In the genomic region with DNA sequence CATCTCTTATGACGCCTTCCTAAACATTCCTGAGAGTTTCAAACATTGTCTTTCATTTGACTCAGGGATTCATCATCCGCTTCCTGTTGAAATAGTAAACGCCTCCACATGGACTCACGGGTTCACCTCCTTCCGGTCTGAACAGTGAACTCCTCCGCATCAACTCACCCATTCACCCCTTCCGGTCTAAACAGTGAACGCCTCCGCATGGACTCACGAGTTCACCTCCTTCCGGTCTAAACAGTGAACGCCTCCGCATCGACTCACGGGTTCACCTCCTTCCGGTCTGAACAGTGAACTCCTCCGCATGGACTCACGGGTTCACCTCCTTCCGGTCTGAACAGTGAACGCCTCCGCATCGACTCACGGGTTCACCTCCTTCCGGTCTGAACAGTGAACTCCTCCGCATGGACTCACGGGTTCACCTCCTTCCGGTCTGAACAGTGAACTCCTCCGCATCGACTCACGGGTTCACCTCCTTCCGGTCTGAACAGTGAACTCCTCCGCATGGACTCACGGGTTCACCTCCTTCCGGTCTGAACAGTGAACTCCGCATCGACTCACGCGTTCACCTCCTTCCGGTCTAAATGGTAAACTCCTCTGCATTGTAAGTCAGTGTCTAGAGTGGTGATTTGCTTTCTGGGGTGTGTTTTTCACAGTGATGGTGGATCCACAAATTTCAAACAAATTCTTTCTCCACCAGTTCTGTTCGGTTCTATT, we compare ENCODE assay signal across 9 cellular contexts. TPM values are rescaled to one million over a fixed set of nuclear protein-coding genes. Genes with fewer than 3 reads are reported as not detected.
"Had no signal": no experiment of that assay in that cellular context is flagged by ENCODE, and none has a peak within 500 bp of the region (broad histone marks: within the 10 kb centered on the region; RNA-seq: fewer than 3 reads in every experiment).

No MANE protein-coding gene starts in this region.

RNA-seq across cellular contexts. Expression of gene TRIML1, which starts 20.4 kb away (rescaled TPM):
- total RNA-seq: activated CD4-positive, alpha-beta memory T cell treated with anti-CD3 and anti-CD28 coated beads, Interleukin-2, amount 10 ng/mL, durations not matched to agents 7 days and 5 days; activated CD4-positive, alpha-beta T cell treated with anti-CD3 and anti-CD28 coated beads for 36 hours; activated CD8-positive, alpha-beta memory T cell treated with anti-CD3 and anti-CD28 coated beads for 36 hours; activated naive CD4-positive, alpha-beta T cell treated with anti-CD3 and anti-CD28 coated beads for 36 hours; activated T-helper 17 cell treated with anti-CD3 and anti-CD28 coated beads, Interleukin-2, amount 50 U/mL, for 72 hours; astrocyte; cardiac muscle cell; Right ventricle myocardium inferior; T-cell had no signal
- polyA plus RNA-seq: cardiac muscle cell had no signal

RNA-seq across cellular contexts. Expression of gene TRIML2, which starts 50.3 kb away (rescaled TPM):
- total RNA-seq: activated CD4-positive, alpha-beta memory T cell treated with anti-CD3 and anti-CD28 coated beads, Interleukin-2, amount 10 ng/mL, durations not matched to agents 7 days and 5 days; activated CD4-positive, alpha-beta T cell treated with anti-CD3 and anti-CD28 coated beads for 36 hours; activated CD8-positive, alpha-beta memory T cell treated with anti-CD3 and anti-CD28 coated beads for 36 hours; activated naive CD4-positive, alpha-beta T cell treated with anti-CD3 and anti-CD28 coated beads for 36 hours; activated T-helper 17 cell treated with anti-CD3 and anti-CD28 coated beads, Interleukin-2, amount 50 U/mL, for 72 hours; cardiac muscle cell; Right ventricle myocardium inferior; T-cell had no signal
- polyA plus RNA-seq: cardiac muscle cell had no signal
